In genomic region chr2:69436937-69437750, GRCh38 we compare ENCODE assay signal across 1 cellular context.
TF ChIP-seq lines count a peak whose summit lies in the region.

TSS of gene NFU1 (minus strand) at chr2:69437435. CDS start at chr2:69437422, 13 bp downstream.

TF ChIP-seq in K562, 482 proteins besides CTCF, POLR2A, EP300 and RAD21 (continued from another document and continues in another):
- TF ChIP-seq ZNF518B (CRISPR knock-in tag; IDR thresholded peaks at IDR 0.05) (no peak), ZBED1 (IDR thresholded peaks at IDR 0.05) (no peak), PHF20 (IDR thresholded peaks at IDR 0.05; ENCODE audit: partially characterized antibody) (peak; percentile 51), ZNF318 (IDR thresholded peaks at IDR 0.05; ENCODE audit: borderline replicate concordance in 1 of 2, low read depth in 1 of 2) (no peak), GMEB1 (CRISPR knock-in tag; IDR thresholded peaks at IDR 0.05) (peak; percentile 49; the same call in 1 of the 2 replicates), MLX (CRISPR knock-in tag; conservative IDR thresholded peaks at IDR 0.05) (0 out of 4 replicates have a peak, but pooled peaks of 1 of the 2 experiments have one; percentile 20), ZKSCAN1 (IDR thresholded peaks at IDR 0.05; ENCODE audit: low read depth, low read length) (0 out of 2 replicates have a peak, but pooled peaks have one; percentile 21), HINFP (tag; conservative IDR thresholded peaks at IDR 0.05; ENCODE audit: low read depth) (no peak), NCOA1 (IDR thresholded peaks at IDR 0.05; ENCODE audit: low read depth) (peak; percentile 60; the same call in 1 of the 2 replicates), NR2C1 (IDR thresholded peaks at IDR 0.05) (no peak), NR2C1 (tag; IDR thresholded peaks at IDR 0.05) (no peak), IFI16 (CRISPR knock-in tag; IDR thresholded peaks at IDR 0.05) (no peak), ETV1 (tag; conservative IDR thresholded peaks at IDR 0.05; ENCODE audit: low read depth) (peak; percentile 28; the same call in 1 of the 2 replicates), CHD2 (IDR thresholded peaks at IDR 0.05; ENCODE audit: low read depth, low read length) (no peak), ZNF77 (CRISPR knock-in tag; IDR thresholded peaks at IDR 0.05) (no peak), ZBTB17 (CRISPR knock-in tag; IDR thresholded peaks at IDR 0.05) (no peak; the same call in 1 of the 2 replicates), ZNF3 (CRISPR knock-in tag; IDR thresholded peaks at IDR 0.05) (no peak), SRSF9 (IDR thresholded peaks at IDR 0.05; ENCODE audit: borderline replicate concordance, low read depth, low read length) (no peak), ZNF143 (CRISPR knock-in tag; IDR thresholded peaks at IDR 0.05) (no peak), EHMT2 (IDR thresholded peaks at IDR 0.05) (no peak), ZBTB8A (IDR thresholded peaks at IDR 0.05; ENCODE audit: partially characterized antibody) (no peak), NFIX (CRISPR knock-in tag; IDR thresholded peaks at IDR 0.05; ENCODE audit: low read depth) (no peak), ZNF57 (CRISPR knock-in tag; IDR thresholded peaks at IDR 0.05) (no peak), DNMT1 (IDR thresholded peaks at IDR 0.05) (no peak), STAG1 (CRISPR knock-in tag; IDR thresholded peaks at IDR 0.05; ENCODE audit: borderline replicate concordance) (no peak), NFE2 (IDR thresholded peaks at IDR 0.05; ENCODE audit: low read depth) (0 out of 2 replicates have a peak, but pooled peaks have one; percentile 13), BRF2 (IDR thresholded peaks at IDR 0.05; ENCODE audit: borderline replicate concordance, insufficient read depth, insufficient read length) (no peak), MAZ (CRISPR knock-in tag; conservative IDR thresholded peaks at IDR 0.05 in 1 of 2, IDR thresholded peaks at IDR 0.05 in 1 of 2) (peak; percentile 58 to 71), PBX2 (CRISPR knock-in tag; IDR thresholded peaks at IDR 0.05; ENCODE audit: low read depth) (no peak), PBX2 (tag; conservative IDR thresholded peaks at IDR 0.05; ENCODE audit: low read depth) (no peak), LCOR (CRISPR knock-in tag; IDR thresholded peaks at IDR 0.05) (peak; percentile 80), MAX (CRISPR knock-in tag; IDR thresholded peaks at IDR 0.05) (peak; percentile 42; the same call in 1 of the 2 replicates), ZNF766 (CRISPR knock-in tag; conservative IDR thresholded peaks at IDR 0.05) (peak; percentile 79; the same call in 1 of the 2 replicates), JUN (IDR thresholded peaks at IDR 0.05; ENCODE audit: borderline replicate concordance, low read depth, low read length) (0 out of 2 replicates have a peak, but pooled peaks have one; percentile 34), JUN (CRISPR knock-in tag; IDR thresholded peaks at IDR 0.05; ENCODE audit: borderline replicate concordance) (no peak), JUND (IDR thresholded peaks at IDR 0.05; ENCODE audit: borderline replicate concordance, low read depth, low read length) (peak; percentile 75), JUND (tag; IDR thresholded peaks at IDR 0.05; ENCODE audit: borderline replicate concordance, low read depth, low read length) (peak; percentile 53; the same call in 2 of the 3 replicates), ZNF280A (IDR thresholded peaks at IDR 0.05; ENCODE audit: low read depth, partially characterized antibody) (no peak)
